8 cellular contexts compared by ENCODE assay signal in the genomic region with DNA sequence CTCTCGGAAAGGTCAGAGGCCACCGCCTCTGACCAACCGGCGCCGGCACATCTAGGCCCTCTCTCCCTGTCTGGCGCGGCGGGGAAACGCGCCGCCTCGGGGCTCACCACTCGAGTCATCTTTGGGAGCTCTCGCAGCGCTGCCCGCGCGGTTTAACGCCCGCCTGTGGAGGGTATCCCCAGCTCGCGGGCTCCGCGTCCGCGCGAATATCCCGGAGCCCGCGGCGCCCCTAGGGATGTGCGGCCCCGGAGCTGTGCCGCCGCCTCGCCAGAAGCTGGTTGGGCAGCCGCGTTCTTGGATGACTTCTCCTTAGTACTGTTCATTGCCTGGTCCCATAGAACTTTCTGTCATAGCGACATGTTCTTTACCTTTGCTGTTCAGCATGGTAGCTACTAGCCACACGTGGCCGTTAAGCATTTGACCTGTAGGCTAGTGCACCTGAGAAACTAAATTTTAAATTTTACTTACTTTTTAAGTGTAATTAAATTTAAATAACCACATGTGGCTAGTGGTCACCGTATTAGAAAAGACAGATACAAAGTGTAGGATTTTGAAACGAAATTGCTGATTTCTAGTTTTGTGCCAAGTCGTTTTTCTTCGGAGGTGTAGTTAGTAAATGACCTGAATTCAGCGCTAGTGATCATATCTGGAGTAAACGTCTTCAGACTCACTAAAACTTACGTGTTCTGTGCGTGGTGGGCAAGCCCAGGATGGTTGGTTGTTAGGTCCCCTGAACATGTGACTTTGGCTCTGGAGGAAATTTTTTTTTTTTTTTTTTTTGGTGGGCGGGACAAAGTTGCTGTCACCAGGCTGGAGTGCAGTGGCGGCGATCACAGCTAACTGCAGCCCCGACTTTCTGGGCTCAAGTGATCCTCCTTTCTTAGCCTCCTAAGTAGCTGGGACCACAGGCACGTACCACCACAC. TPM values are rescaled to one million over a fixed set of nuclear protein-coding genes. Genes with fewer than 3 reads are reported as not detected.
DNase-seq lines count a peak whose midpoint lies in the region; ATAC-seq, FAIRE-seq and TF ChIP-seq lines count a peak whose summit lies in the region.

No MANE protein-coding gene starts in this region.

- H3F3A ChIP-seq in PC-9 (ENCODE audit: insufficient read depth, low read depth), result peaks cover 21% of the 10 kb centered on the region

- peak overlapping the region; percentile 97 for H2AFZ ChIP-seq in PC-9

- no peaks in the 10 kb centered on the region for H3K9me3 Mint-ChIP-seq in activated T-helper 2 cell treated with anti-CD3 and anti-CD28 coated beads, Interferon-gamma antibody, Interleukin-2, Interleukin-4, amounts not matched to agents 10 μg/mL and 5 μg/mL and 100 μg/mL, durations not matched to agents 14 hours and 24 hours and 36 hours
- H3K9me3 Mint-ChIP-seq in osteocyte (ENCODE audit: unreplicated experiment), result no peaks in the 10 kb centered on the region

- peak overlapping the region; percentile 62 for H3K4me3 ChIP-seq in PC-9

- TSS peak; percentile 69 for BruUV-seq in PC-9 (replicated peaks; lab: Mats Ljungman, UMichigan)

- peak overlapping the region; percentile 100 for H3K4me2 ChIP-seq in PC-9

- no peaks in the 10 kb centered on the region for H3K9me3 ChIP-seq in PC-9 (ENCODE audit: insufficient read depth, low read depth)

- peak; percentile 47 for TF ChIP-seq POLR2A in GM18505 (IDR thresholded peaks at IDR 0.05; ENCODE audit: borderline replicate concordance, extremely low read depth, insufficient read depth, insufficient read length)

- H3K27ac ChIP-seq in PC-9 (peak overlapping the region; percentile 96), foreskin keratinocyte (peak overlapping the region; percentile 83)

- no peaks in the 10 kb centered on the region for H3K27me3 Mint-ChIP-seq in activated T-helper 2 cell treated with anti-CD3 and anti-CD28 coated beads, Interferon-gamma antibody, Interleukin-2, Interleukin-4, amounts not matched to agents 10 μg/mL and 5 μg/mL and 100 μg/mL, durations not matched to agents 14 hours and 24 hours and 36 hours (ENCODE audit: low read depth)
- no peaks in the 10 kb centered on the region for H3K27me3 Mint-ChIP-seq in osteocyte (ENCODE audit: unreplicated experiment)

- H4K20me1 ChIP-seq in PC-9 (ENCODE audit: insufficient read depth), result peaks cover 23% of the 10 kb centered on the region

- peaks cover 46% of the 10 kb centered on the region for H3K79me2 ChIP-seq in PC-9 (ENCODE audit: low read depth)

- DNase-seq in 8988T, result peak; percentile 49
- peak; percentile 29 to 60 for DNase-seq in PC-9
- peak; percentile 54 for DNase-seq in activated T-helper 2 cell treated with anti-CD3 and anti-CD28 coated beads, Interferon-gamma antibody, Interleukin-2, Interleukin-4, amounts not matched to agents 10 μg/mL and 5 μg/mL and 100 μg/mL, durations not matched to agents 14 hours and 24 hours and 36 hours (ENCODE audit: low spot score)
- DNase-seq in foreskin keratinocyte, result peak in 1 of 2 donors; percentile 20
- DNase-seq in osteocyte (ENCODE audit: extremely low spot score, unreplicated experiment), result peak; percentile 84
- DNase-seq in urothelium cell line (ENCODE audit: low spot score), result peak; percentile 62

- H3K36me3 Mint-ChIP-seq in activated T-helper 2 cell treated with anti-CD3 and anti-CD28 coated beads, Interferon-gamma antibody, Interleukin-2, Interleukin-4, amounts not matched to agents 10 μg/mL and 5 μg/mL and 100 μg/mL, durations not matched to agents 14 hours and 24 hours and 36 hours (ENCODE audit: low read depth), result peaks cover 24% of the 10 kb centered on the region
- H3K36me3 Mint-ChIP-seq in osteocyte (ENCODE audit: unreplicated experiment), result peaks cover 5% of the 10 kb centered on the region

- POLR2A ChIA-PET in PC-9 (lab: Charles Lee; ENCODE audit: unreplicated experiment), result interaction anchor here (0.6 to 0.7 kb wide), 6 partner anchors 10 to 644 kb away, joined by 3 to 17 read pairs (median 3); no protein-coding TSS in a partner anchor

- intact Hi-C loops in PC-9 (cut with micrococcal nuclease; ENCODE audit: unreplicated experiment), result loop anchor here (10.0 kb wide), 1 partner anchor 415 kb away; a partner anchor contains a TSS
- intact Hi-C loops in activated T-helper 2 cell treated with anti-CD3 and anti-CD28 coated beads, Interferon-gamma antibody, Interleukin-2, Interleukin-4, amounts not matched to agents 10 μg/mL and 5 μg/mL and 100 μg/mL, durations not matched to agents 14 hours and 24 hours and 36 hours (cut with micrococcal nuclease), result loop anchor here (2.0 to 5.0 kb wide), 3 partner anchors 68 to 257 kb away; a partner anchor contains a TSS

- H3K9me2 ChIP-seq in PC-9 (ENCODE audit: insufficient read depth), result no peaks in the 10 kb centered on the region

- peak overlapping the region; percentile 90 for H3K4me3 Mint-ChIP-seq in activated T-helper 2 cell treated with anti-CD3 and anti-CD28 coated beads, Interferon-gamma antibody, Interleukin-2, Interleukin-4, amounts not matched to agents 10 μg/mL and 5 μg/mL and 100 μg/mL, durations not matched to agents 14 hours and 24 hours and 36 hours (ENCODE audit: low read depth)
- peak overlapping the region; percentile 95 for H3K4me3 Mint-ChIP-seq in osteocyte (ENCODE audit: unreplicated experiment)

- peaks cover 5% of the 10 kb centered on the region; the same call in 1 of the 2 replicates for H3K36me3 ChIP-seq in PC-9 (ENCODE audit: low read depth)

- ATAC-seq in GM18505 (IDR thresholded peaks at IDR 0.05; ENCODE audit: unreplicated experiment), result peak; percentile 15
- peak; percentile 10 for ATAC-seq in HG03103 (IDR thresholded peaks at IDR 0.05; ENCODE audit: low read depth, unreplicated experiment)
- ATAC-seq in foreskin keratinocyte, result peak; percentile 31

- peak overlapping the region; percentile 98 for H3K27ac Mint-ChIP-seq in activated T-helper 2 cell treated with anti-CD3 and anti-CD28 coated beads, Interferon-gamma antibody, Interleukin-2, Interleukin-4, amounts not matched to agents 10 μg/mL and 5 μg/mL and 100 μg/mL, durations not matched to agents 14 hours and 24 hours and 36 hours
- H3K27ac Mint-ChIP-seq in osteocyte (ENCODE audit: unreplicated experiment), result peak overlapping the region; percentile 99

- H3K27me3 ChIP-seq in PC-9 (ENCODE audit: insufficient read depth, low read depth), result no peaks in the 10 kb centered on the region
- H3K27me3 ChIP-seq in foreskin keratinocyte, result no peaks in the 10 kb centered on the region

- FAIRE-seq in urothelium cell line (lab: Jason Lieb, UNC), result no peak

- CTCF ChIA-PET in PC-9 (lab: Charles Lee), result interaction anchor here (0.7 kb wide), 1 partner anchor 88 kb away, joined by 3 read pairs; a partner anchor contains a TSS

- H3K4me1 ChIP-seq in PC-9 (replicated peaks; ENCODE audit: insufficient read depth), result peaks cover 13% of the 10 kb centered on the region
- H3K4me1 ChIP-seq in foreskin keratinocyte, result peaks cover 5% of the 10 kb centered on the region

- peaks cover 23% of the 10 kb centered on the region for H3K4me1 Mint-ChIP-seq in activated T-helper 2 cell treated with anti-CD3 and anti-CD28 coated beads, Interferon-gamma antibody, Interleukin-2, Interleukin-4, amounts not matched to agents 10 μg/mL and 5 μg/mL and 100 μg/mL, durations not matched to agents 14 hours and 24 hours and 36 hours (ENCODE audit: low read depth)
- H3K4me1 Mint-ChIP-seq in osteocyte (ENCODE audit: unreplicated experiment), result peaks cover 26% of the 10 kb centered on the region

- no peak for TF ChIP-seq CTCF in PC-9 (conservative IDR thresholded peaks at IDR 0.05)
- no peak for TF ChIP-seq CTCF in foreskin keratinocyte (conservative IDR thresholded peaks at IDR 0.05)
- no peak for TF ChIP-seq CTCF in osteocyte (IDR thresholded peaks at IDR 0.05)

RNA-seq across cellular contexts. Expression of a gene that starts 0.8 kb away (rescaled TPM):
- total RNA-seq in PC-9 (2021), result 86.1 and 96.8 TPM in 2 replicates
- 156 and 163 TPM in 2 replicates for total RNA-seq in activated T-helper 2 cell treated with anti-CD3 and anti-CD28 coated beads, Interferon-gamma antibody, Interleukin-2, Interleukin-4, amounts not matched to agents 10 μg/mL and 5 μg/mL and 100 μg/mL, durations not matched to agents 14 hours and 24 hours and 36 hours
- 66.0 and 72.3 TPM in 2 replicates for total RNA-seq in foreskin keratinocyte
- 28.9 and 35.6 TPM in 2 replicates for polyA plus RNA-seq in foreskin keratinocyte
- 82.5 and 97.2 TPM in 2 replicates for total RNA-seq in osteocyte

RNA-seq across cellular contexts. Expression of a gene that starts 20.8 kb away (rescaled TPM):
- total RNA-seq in PC-9 (2021), result 2.9 and 4.9 TPM in 2 replicates
- total RNA-seq in activated T-helper 2 cell treated with anti-CD3 and anti-CD28 coated beads, Interferon-gamma antibody, Interleukin-2, Interleukin-4, amounts not matched to agents 10 μg/mL and 5 μg/mL and 100 μg/mL, durations not matched to agents 14 hours and 24 hours and 36 hours, result 16.2 and 19.0 TPM in 2 replicates
- total RNA-seq in foreskin keratinocyte, result 9.7 and 12.9 TPM in 2 replicates
- polyA plus RNA-seq in foreskin keratinocyte, result 8.9 and 10.1 TPM in 2 replicates
- total RNA-seq in osteocyte, result 12.4 and 13.3 TPM in 2 replicates
